Comparison of ENCODE assay signal across 1 cellular context in the genomic region with DNA sequence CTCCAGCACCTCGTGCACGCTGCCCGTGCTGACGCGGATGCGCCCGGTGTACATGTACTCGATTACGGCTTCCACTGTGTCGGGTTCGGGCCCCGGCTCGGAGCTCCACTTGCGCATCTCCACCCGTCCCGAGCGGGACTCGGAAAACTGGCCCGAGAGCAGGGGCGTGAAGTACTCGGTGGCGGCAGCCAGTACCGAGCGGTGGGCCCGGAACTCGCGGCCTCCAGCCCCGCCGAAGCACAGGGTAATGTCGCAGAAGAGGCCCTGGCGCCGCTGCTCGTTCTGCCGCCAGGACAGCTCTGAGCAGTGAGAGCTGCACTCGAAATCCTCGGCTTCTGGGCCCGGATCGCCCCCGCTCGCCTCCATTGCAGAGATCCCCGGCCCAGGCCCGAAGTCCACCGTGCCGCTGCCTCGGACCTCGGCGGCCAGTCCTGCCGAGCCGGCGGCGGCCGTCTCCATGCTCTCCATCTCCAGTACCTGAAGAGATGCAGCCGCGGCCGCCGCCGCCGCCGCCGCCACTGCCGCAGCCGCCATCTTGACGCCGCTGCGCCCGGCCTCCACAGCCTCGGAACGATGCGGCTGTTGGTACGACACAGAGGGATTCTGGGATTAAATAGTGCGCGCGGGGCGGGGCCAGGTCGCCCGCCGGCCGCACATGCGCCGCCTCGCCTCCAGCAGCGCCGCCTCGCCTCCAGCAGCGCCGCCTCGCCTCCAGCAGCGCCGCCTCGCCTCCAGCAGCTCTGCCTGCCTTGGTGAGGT.
TF ChIP-seq lines count a peak whose summit lies in the region.

A gene with protein sequence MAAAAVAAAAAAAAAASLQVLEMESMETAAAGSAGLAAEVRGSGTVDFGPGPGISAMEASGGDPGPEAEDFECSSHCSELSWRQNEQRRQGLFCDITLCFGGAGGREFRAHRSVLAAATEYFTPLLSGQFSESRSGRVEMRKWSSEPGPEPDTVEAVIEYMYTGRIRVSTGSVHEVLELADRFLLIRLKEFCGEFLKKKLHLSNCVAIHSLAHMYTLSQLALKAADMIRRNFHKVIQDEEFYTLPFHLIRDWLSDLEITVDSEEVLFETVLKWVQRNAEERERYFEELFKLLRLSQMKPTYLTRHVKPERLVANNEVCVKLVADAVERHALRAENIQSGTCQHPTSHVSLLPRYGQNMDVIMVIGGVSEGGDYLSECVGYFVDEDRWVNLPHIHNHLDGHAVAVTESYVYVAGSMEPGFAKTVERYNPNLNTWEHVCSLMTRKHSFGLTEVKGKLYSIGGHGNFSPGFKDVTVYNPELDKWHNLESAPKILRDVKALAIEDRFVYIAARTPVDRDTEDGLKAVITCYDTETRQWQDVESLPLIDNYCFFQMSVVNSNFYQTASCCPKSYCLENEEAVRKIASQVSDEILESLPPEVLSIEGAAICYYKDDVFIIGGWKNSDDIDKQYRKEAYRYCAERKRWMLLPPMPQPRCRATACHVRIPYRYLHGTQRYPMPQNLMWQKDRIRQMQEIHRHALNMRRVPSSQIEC (minus strand): TSS at position 587 of the 759 bp plus-strand sequence. CDS start 53 bp downstream, at position 534.

TF ChIP-seq in WTC11, 78 proteins besides CTCF, POLR2A, EP300 and RAD21 (continued from another document and continues in another):
- 0 out of 2 replicates have a peak, but pooled peaks have one; percentile 47 for TF ChIP-seq CBFB (CRISPR knock-in tag; IDR thresholded peaks at IDR 0.05; ENCODE audit: low read depth)
- TF ChIP-seq ZNF416 (CRISPR knock-in tag; IDR thresholded peaks at IDR 0.05) = no peak
- TF ChIP-seq ATF1 (CRISPR knock-in tag; IDR thresholded peaks at IDR 0.05) = 0 out of 2 replicates have a peak, but pooled peaks have one; percentile 39
- TF ChIP-seq SMAD3 (CRISPR knock-in tag; IDR thresholded peaks at IDR 0.05; ENCODE audit: borderline replicate concordance) = no peak
- TF ChIP-seq, protein P1, sequence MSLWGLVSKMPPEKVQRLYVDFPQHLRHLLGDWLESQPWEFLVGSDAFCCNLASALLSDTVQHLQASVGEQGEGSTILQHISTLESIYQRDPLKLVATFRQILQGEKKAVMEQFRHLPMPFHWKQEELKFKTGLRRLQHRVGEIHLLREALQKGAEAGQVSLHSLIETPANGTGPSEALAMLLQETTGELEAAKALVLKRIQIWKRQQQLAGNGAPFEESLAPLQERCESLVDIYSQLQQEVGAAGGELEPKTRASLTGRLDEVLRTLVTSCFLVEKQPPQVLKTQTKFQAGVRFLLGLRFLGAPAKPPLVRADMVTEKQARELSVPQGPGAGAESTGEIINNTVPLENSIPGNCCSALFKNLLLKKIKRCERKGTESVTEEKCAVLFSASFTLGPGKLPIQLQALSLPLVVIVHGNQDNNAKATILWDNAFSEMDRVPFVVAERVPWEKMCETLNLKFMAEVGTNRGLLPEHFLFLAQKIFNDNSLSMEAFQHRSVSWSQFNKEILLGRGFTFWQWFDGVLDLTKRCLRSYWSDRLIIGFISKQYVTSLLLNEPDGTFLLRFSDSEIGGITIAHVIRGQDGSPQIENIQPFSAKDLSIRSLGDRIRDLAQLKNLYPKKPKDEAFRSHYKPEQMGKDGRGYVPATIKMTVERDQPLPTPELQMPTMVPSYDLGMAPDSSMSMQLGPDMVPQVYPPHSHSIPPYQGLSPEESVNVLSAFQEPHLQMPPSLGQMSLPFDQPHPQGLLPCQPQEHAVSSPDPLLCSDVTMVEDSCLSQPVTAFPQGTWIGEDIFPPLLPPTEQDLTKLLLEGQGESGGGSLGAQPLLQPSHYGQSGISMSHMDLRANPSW (CRISPR knock-in tag; conservative IDR thresholded peaks at IDR 0.05; ENCODE audit: low read depth) = no peak
- no peak for TF ChIP-seq ZNF263 (CRISPR knock-in tag; IDR thresholded peaks at IDR 0.05; ENCODE audit: low read depth)
- TF ChIP-seq ZNF232 (CRISPR knock-in tag; IDR thresholded peaks at IDR 0.05) = no peak
- TF ChIP-seq FOXJ3 (CRISPR knock-in tag; IDR thresholded peaks at IDR 0.05; ENCODE audit: borderline replicate concordance) = no peak
- TF ChIP-seq EMX1 (CRISPR knock-in tag; IDR thresholded peaks at IDR 0.05) = peak; percentile 16; the same call in 1 of the 2 replicates
- TF ChIP-seq JUN (CRISPR knock-in tag; IDR thresholded peaks at IDR 0.05) = peak; percentile 64; the same call in 1 of the 2 replicates
- TF ChIP-seq, protein P2, sequence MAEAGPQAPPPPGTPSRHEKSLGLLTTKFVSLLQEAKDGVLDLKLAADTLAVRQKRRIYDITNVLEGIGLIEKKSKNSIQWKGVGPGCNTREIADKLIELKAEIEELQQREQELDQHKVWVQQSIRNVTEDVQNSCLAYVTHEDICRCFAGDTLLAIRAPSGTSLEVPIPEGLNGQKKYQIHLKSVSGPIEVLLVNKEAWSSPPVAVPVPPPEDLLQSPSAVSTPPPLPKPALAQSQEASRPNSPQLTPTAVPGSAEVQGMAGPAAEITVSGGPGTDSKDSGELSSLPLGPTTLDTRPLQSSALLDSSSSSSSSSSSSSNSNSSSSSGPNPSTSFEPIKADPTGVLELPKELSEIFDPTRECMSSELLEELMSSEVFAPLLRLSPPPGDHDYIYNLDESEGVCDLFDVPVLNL (CRISPR knock-in tag; IDR thresholded peaks at IDR 0.05; ENCODE audit: borderline replicate concordance, low read depth) = no peak
- TF ChIP-seq, protein P3, sequence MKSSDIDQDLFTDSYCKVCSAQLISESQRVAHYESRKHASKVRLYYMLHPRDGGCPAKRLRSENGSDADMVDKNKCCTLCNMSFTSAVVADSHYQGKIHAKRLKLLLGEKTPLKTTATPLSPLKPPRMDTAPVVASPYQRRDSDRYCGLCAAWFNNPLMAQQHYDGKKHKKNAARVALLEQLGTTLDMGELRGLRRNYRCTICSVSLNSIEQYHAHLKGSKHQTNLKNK (CRISPR knock-in tag; IDR thresholded peaks at IDR 0.05) = no peak
- TF ChIP-seq, protein P4, sequence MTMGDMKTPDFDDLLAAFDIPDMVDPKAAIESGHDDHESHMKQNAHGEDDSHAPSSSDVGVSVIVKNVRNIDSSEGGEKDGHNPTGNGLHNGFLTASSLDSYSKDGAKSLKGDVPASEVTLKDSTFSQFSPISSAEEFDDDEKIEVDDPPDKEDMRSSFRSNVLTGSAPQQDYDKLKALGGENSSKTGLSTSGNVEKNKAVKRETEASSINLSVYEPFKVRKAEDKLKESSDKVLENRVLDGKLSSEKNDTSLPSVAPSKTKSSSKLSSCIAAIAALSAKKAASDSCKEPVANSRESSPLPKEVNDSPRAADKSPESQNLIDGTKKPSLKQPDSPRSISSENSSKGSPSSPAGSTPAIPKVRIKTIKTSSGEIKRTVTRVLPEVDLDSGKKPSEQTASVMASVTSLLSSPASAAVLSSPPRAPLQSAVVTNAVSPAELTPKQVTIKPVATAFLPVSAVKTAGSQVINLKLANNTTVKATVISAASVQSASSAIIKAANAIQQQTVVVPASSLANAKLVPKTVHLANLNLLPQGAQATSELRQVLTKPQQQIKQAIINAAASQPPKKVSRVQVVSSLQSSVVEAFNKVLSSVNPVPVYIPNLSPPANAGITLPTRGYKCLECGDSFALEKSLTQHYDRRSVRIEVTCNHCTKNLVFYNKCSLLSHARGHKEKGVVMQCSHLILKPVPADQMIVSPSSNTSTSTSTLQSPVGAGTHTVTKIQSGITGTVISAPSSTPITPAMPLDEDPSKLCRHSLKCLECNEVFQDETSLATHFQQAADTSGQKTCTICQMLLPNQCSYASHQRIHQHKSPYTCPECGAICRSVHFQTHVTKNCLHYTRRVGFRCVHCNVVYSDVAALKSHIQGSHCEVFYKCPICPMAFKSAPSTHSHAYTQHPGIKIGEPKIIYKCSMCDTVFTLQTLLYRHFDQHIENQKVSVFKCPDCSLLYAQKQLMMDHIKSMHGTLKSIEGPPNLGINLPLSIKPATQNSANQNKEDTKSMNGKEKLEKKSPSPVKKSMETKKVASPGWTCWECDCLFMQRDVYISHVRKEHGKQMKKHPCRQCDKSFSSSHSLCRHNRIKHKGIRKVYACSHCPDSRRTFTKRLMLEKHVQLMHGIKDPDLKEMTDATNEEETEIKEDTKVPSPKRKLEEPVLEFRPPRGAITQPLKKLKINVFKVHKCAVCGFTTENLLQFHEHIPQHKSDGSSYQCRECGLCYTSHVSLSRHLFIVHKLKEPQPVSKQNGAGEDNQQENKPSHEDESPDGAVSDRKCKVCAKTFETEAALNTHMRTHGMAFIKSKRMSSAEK (CRISPR knock-in tag; IDR thresholded peaks at IDR 0.05; ENCODE audit: borderline replicate concordance) = no peak
- TF ChIP-seq RORB (CRISPR knock-in tag; IDR thresholded peaks at IDR 0.05) = no peak
- TF ChIP-seq, protein P5, sequence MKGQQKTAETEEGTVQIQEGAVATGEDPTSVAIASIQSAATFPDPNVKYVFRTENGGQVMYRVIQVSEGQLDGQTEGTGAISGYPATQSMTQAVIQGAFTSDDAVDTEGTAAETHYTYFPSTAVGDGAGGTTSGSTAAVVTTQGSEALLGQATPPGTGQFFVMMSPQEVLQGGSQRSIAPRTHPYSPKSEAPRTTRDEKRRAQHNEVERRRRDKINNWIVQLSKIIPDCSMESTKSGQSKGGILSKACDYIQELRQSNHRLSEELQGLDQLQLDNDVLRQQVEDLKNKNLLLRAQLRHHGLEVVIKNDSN (CRISPR knock-in tag; IDR thresholded peaks at IDR 0.05) = no peak; the same call in 1 of the 2 replicates
- TF ChIP-seq, protein P6, sequence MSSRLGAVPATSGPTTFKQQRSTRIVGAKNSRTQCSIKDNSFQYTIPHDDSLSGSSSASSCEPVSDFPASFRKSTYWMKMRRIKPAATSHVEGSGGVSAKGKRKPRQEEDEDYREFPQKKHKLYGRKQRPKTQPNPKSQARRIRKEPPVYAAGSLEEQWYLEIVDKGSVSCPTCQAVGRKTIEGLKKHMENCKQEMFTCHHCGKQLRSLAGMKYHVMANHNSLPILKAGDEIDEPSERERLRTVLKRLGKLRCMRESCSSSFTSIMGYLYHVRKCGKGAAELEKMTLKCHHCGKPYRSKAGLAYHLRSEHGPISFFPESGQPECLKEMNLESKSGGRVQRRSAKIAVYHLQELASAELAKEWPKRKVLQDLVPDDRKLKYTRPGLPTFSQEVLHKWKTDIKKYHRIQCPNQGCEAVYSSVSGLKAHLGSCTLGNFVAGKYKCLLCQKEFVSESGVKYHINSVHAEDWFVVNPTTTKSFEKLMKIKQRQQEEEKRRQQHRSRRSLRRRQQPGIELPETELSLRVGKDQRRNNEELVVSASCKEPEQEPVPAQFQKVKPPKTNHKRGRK (CRISPR knock-in tag; IDR thresholded peaks at IDR 0.05; ENCODE audit: borderline replicate concordance) = no peak
- no peak for TF ChIP-seq OVOL2 (CRISPR knock-in tag; IDR thresholded peaks at IDR 0.05; ENCODE audit: borderline replicate concordance)
- TF ChIP-seq, protein P7, sequence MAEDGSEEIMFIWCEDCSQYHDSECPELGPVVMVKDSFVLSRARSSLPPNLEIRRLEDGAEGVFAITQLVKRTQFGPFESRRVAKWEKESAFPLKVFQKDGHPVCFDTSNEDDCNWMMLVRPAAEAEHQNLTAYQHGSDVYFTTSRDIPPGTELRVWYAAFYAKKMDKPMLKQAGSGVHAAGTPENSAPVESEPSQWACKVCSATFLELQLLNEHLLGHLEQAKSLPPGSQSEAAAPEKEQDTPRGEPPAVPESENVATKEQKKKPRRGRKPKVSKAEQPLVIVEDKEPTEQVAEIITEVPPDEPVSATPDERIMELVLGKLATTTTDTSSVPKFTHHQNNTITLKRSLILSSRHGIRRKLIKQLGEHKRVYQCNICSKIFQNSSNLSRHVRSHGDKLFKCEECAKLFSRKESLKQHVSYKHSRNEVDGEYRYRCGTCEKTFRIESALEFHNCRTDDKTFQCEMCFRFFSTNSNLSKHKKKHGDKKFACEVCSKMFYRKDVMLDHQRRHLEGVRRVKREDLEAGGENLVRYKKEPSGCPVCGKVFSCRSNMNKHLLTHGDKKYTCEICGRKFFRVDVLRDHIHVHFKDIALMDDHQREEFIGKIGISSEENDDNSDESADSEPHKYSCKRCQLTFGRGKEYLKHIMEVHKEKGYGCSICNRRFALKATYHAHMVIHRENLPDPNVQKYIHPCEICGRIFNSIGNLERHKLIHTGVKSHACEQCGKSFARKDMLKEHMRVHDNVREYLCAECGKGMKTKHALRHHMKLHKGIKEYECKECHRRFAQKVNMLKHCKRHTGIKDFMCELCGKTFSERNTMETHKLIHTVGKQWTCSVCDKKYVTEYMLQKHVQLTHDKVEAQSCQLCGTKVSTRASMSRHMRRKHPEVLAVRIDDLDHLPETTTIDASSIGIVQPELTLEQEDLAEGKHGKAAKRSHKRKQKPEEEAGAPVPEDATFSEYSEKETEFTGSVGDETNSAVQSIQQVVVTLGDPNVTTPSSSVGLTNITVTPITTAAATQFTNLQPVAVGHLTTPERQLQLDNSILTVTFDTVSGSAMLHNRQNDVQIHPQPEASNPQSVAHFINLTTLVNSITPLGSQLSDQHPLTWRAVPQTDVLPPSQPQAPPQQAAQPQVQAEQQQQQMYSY (CRISPR knock-in tag; IDR thresholded peaks at IDR 0.05) = no peak
- TF ChIP-seq IRF2 (CRISPR knock-in tag; IDR thresholded peaks at IDR 0.05; ENCODE audit: borderline replicate concordance, low read depth) = no peak
- no peak for TF ChIP-seq PRRX2 (CRISPR knock-in tag; IDR thresholded peaks at IDR 0.05)
- TF ChIP-seq TEAD4 (CRISPR knock-in tag; IDR thresholded peaks at IDR 0.05) = 0 out of 2 replicates have a peak, but pooled peaks have one; percentile 55
- TF ChIP-seq ZNF138 (CRISPR knock-in tag; conservative IDR thresholded peaks at IDR 0.05) = no peak
- TF ChIP-seq NFYB (CRISPR knock-in tag; conservative IDR thresholded peaks at IDR 0.05; ENCODE audit: low read depth) = no peak
- TF ChIP-seq, protein P8, sequence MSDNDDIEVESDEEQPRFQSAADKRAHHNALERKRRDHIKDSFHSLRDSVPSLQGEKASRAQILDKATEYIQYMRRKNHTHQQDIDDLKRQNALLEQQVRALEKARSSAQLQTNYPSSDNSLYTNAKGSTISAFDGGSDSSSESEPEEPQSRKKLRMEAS (CRISPR knock-in tag; IDR thresholded peaks at IDR 0.05) = peak; percentile 64
- no peak for TF ChIP-seq ZNF317 (CRISPR knock-in tag; IDR thresholded peaks at IDR 0.05; ENCODE audit: borderline replicate concordance, low read depth)
- no peak for TF ChIP-seq NR3C1 (CRISPR knock-in tag; conservative IDR thresholded peaks at IDR 0.05; ENCODE audit: low read depth)
- no peak for TF ChIP-seq RELA (CRISPR knock-in tag; IDR thresholded peaks at IDR 0.05; ENCODE audit: borderline replicate concordance)
- TF ChIP-seq, protein P9, sequence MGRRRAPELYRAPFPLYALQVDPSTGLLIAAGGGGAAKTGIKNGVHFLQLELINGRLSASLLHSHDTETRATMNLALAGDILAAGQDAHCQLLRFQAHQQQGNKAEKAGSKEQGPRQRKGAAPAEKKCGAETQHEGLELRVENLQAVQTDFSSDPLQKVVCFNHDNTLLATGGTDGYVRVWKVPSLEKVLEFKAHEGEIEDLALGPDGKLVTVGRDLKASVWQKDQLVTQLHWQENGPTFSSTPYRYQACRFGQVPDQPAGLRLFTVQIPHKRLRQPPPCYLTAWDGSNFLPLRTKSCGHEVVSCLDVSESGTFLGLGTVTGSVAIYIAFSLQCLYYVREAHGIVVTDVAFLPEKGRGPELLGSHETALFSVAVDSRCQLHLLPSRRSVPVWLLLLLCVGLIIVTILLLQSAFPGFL (CRISPR knock-in tag; IDR thresholded peaks at IDR 0.05; ENCODE audit: borderline replicate concordance) = no peak
- TF ChIP-seq, protein P10, sequence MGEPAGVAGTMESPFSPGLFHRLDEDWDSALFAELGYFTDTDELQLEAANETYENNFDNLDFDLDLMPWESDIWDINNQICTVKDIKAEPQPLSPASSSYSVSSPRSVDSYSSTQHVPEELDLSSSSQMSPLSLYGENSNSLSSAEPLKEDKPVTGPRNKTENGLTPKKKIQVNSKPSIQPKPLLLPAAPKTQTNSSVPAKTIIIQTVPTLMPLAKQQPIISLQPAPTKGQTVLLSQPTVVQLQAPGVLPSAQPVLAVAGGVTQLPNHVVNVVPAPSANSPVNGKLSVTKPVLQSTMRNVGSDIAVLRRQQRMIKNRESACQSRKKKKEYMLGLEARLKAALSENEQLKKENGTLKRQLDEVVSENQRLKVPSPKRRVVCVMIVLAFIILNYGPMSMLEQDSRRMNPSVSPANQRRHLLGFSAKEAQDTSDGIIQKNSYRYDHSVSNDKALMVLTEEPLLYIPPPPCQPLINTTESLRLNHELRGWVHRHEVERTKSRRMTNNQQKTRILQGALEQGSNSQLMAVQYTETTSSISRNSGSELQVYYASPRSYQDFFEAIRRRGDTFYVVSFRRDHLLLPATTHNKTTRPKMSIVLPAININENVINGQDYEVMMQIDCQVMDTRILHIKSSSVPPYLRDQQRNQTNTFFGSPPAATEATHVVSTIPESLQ (CRISPR knock-in tag; IDR thresholded peaks at IDR 0.05) = no peak
- no peak for TF ChIP-seq ZBTB21 (CRISPR knock-in tag; IDR thresholded peaks at IDR 0.05; ENCODE audit: borderline replicate concordance)
